ENCODE assay signal across 1 cellular context in the genomic region with DNA sequence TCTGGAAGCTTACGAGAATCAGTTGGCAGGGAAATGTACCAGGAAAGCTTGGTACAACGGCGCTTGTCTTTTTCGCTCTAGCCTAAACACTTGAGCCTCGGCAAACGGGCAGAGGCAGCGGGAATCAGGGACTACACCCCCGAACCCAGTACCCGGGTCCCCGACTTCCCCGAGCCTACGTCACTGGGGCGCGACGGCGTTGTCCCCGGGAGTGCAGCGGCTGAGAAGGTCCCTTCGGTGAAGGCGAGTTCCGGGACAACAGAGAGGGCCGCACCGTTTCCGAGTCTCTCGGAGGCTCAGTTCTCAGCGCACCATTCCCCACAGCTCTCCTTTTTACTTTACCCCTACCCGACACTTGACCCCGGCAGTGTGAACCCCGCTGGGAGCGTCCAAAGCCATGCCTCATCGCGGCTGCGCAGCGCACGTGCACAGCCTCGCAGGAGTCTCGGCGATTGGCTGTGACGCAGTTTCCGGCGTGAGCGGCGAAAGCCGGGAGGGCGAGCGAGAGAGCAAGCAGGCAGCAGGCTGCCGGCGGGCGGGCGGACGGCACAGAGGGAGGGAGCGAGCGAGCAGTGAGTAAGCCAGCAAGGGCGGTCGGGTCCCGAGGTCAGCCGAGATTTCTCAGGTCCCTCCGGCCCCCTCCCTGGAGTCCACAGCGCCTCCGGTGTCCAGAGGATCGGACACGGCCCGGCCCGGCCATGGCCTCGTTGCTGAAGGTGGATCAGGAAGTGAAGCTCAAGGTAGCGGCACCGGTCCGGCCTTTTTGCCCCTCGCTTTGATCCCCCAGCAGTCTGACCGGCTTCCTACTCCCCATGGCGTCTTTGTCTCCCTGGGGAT.
TF ChIP-seq lines count a peak whose summit lies in the region.

A gene with protein sequence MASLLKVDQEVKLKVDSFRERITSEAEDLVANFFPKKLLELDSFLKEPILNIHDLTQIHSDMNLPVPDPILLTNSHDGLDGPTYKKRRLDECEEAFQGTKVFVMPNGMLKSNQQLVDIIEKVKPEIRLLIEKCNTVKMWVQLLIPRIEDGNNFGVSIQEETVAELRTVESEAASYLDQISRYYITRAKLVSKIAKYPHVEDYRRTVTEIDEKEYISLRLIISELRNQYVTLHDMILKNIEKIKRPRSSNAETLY (plus strand): TSS at position 464 of the 837 bp plus-strand sequence. CDS start 235 bp downstream, at position 699.

TF ChIP-seq in HepG2, 621 proteins besides CTCF, POLR2A, EP300 and RAD21 (continued from another document and continues in another):
- no peak for TF ChIP-seq CBX2 (IDR thresholded peaks at IDR 0.05; ENCODE audit: low read depth, low read length)
- no peak for TF ChIP-seq CBX2 (CRISPR knock-in tag; IDR thresholded peaks at IDR 0.05; ENCODE audit: low read depth)
- peak; percentile 66; the same call in 1 of the 2 replicates for TF ChIP-seq GATAD2A (CRISPR knock-in tag; IDR thresholded peaks at IDR 0.05)
- peak; percentile 81 for TF ChIP-seq ZNF484 (CRISPR knock-in tag; IDR thresholded peaks at IDR 0.05; ENCODE audit: borderline replicate concordance, low read depth)
- peak; percentile 72 for TF ChIP-seq FOXP4 (CRISPR knock-in tag; IDR thresholded peaks at IDR 0.05)
- TF ChIP-seq PHB2 (IDR thresholded peaks at IDR 0.05; ENCODE audit: partially characterized antibody), result no peak
- 0 out of 2 replicates have a peak, but pooled peaks have one; percentile 32 for TF ChIP-seq DMTF1 (CRISPR knock-in tag; IDR thresholded peaks at IDR 0.05)
- peak; percentile 80; the same call in 1 of the 2 replicates for TF ChIP-seq ELF4 (CRISPR knock-in tag; IDR thresholded peaks at IDR 0.05; ENCODE audit: borderline replicate concordance)
- peak; percentile 34; the same call in 1 of the 2 replicates for TF ChIP-seq ZKSCAN1 (IDR thresholded peaks at IDR 0.05; ENCODE audit: low read length)
- TF ChIP-seq ZNF317 (CRISPR knock-in tag; IDR thresholded peaks at IDR 0.05), result peak; percentile 88; the same call in 1 of the 2 replicates
- TF ChIP-seq MXD4 (CRISPR knock-in tag; IDR thresholded peaks at IDR 0.05), result peak; percentile 99
- 0 out of 2 replicates have a peak, but pooled peaks have one; percentile 68 for TF ChIP-seq ZNF570 (CRISPR knock-in tag; IDR thresholded peaks at IDR 0.05; ENCODE audit: borderline replicate concordance)
- peak; percentile 88 for TF ChIP-seq ZBTB25 (CRISPR knock-in tag; IDR thresholded peaks at IDR 0.05)
- TF ChIP-seq ZNF589 (CRISPR knock-in tag; conservative IDR thresholded peaks at IDR 0.05), result 0 out of 2 replicates have a peak, but pooled peaks have one; percentile 77
- peak; percentile 79; the same call in 1 of the 2 replicates for TF ChIP-seq ZNF879 (CRISPR knock-in tag; IDR thresholded peaks at IDR 0.05)
- TF ChIP-seq ZHX2 (IDR thresholded peaks at IDR 0.05; ENCODE audit: low read depth), result peak; percentile 92
- peak; percentile 51; the same call in 1 of the 2 replicates for TF ChIP-seq ZHX2 (CRISPR knock-in tag; IDR thresholded peaks at IDR 0.05; ENCODE audit: borderline replicate concordance)
- peak; percentile 4; the same call in 1 of the 2 replicates for TF ChIP-seq HNF4G (IDR thresholded peaks at IDR 0.05; ENCODE audit: borderline replicate concordance, low read depth, low read length)
- TF ChIP-seq HNF4G (CRISPR knock-in tag; IDR thresholded peaks at IDR 0.05; ENCODE audit: borderline replicate concordance, low read depth), result no peak; the same call in 1 of the 2 replicates
- TF ChIP-seq STAG1 (CRISPR knock-in tag; IDR thresholded peaks at IDR 0.05), result peak; percentile 20
- TF ChIP-seq JUNB (CRISPR knock-in tag; IDR thresholded peaks at IDR 0.05; ENCODE audit: borderline replicate concordance), result peak; percentile 85
- TF ChIP-seq RBAK (CRISPR knock-in tag; IDR thresholded peaks at IDR 0.05), result peak; percentile 57; the same call in 1 of the 2 replicates
- TF ChIP-seq MEIS2 (CRISPR knock-in tag; IDR thresholded peaks at IDR 0.05), result peak; percentile 87
- TF ChIP-seq ZBTB10 (CRISPR knock-in tag; IDR thresholded peaks at IDR 0.05; ENCODE audit: borderline replicate concordance), result peak; percentile 99
- peak; percentile 28; the same call in 1 of the 2 replicates for TF ChIP-seq MLXIP (CRISPR knock-in tag; IDR thresholded peaks at IDR 0.05; ENCODE audit: borderline replicate concordance)
